ENCODE assay signal across 24 cellular contexts in the genomic region with DNA sequence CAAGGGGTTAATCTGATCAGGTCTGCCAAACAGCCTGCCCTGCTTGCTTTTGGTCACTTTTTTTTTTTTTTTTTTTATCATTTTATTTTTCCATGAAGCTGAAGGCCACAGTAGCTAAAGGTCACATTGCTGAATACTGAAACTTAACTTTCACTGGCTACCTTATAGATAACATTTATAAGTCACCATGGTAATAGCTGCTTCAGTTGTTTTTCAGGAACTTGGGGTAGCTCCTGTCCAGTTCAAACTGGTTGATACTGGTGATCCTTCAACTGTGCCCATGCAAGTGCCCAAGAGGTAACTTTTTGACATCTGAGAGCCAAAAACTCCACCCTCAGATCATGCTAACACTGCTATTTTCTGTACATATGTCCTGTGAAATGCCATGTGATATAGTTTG.
"Had no signal": no experiment of that assay in that cellular context is flagged by ENCODE, and none has a peak within 500 bp of the region (broad histone marks: within the 10 kb centered on the region; RNA-seq: fewer than 3 reads in every experiment).

No MANE protein-coding gene starts in this region.

- H3K36me3 ChIP-seq: gastroesophageal sphincter, prostate gland, spleen, tibial artery, upper lobe of left lung, vagina had no signal

- H3K27ac ChIP-seq: gastroesophageal sphincter, parathyroid adenoma, prostate gland, spleen, tibial artery, upper lobe of left lung, vagina had no signal

- H3K4me3 ChIP-seq: gastroesophageal sphincter, lung, prostate gland, spleen, tibial artery, upper lobe of left lung, vagina had no signal

- H2AFZ ChIP-seq: parathyroid adenoma had no signal

- ATAC-seq: esophagus mucosa; gastroesophageal sphincter; left colon; left ventricle myocardium superior; sciatic nerve; stimulated activated memory B cell treated with anti-CD40 and anti-IgM and Interleukin-4, amounts not matched to agents 10 μg/mL and 1 μg/mL and 100 μg/mL, for 72 hours had no signal

- H3K27me3 ChIP-seq: gastroesophageal sphincter, spleen, tibial artery, upper lobe of left lung, vagina had no signal

- H3K9ac ChIP-seq: parathyroid adenoma had no signal

- H3K79me2 ChIP-seq: parathyroid adenoma had no signal

- DNase-seq: effector memory CD4-positive, alpha-beta T cell; foreskin fibroblast; immature natural killer cell; kidney; left colon; left ventricle myocardium superior; mesendoderm; naive B cell; occipital lobe; spleen; stimulated activated CD4-positive, alpha-beta T cell treated with anti-CD3 and anti-CD28 coated beads, Interleukin-15, amount 100 ng/mL, for 24 hours; stimulated activated CD4-positive, alpha-beta T cell treated with anti-CD3 and anti-CD28 coated beads, Interleukin-1b, Interleukin-23, amount 100 ng/mL, for 48 hours; stimulated activated CD4-positive, alpha-beta T cell treated with anti-CD3 and anti-CD28 coated beads, Interleukin-4, amount 100 ng/mL, for 24 hours; tibial artery; upper lobe of left lung had no signal

- H3K9me3 ChIP-seq: gastroesophageal sphincter, prostate gland, tibial artery, upper lobe of left lung, vagina had no signal

- FAIRE-seq: endometrium had no signal

- H3K4me1 ChIP-seq: gastroesophageal sphincter, parathyroid adenoma, prostate gland, spleen, tibial artery, upper lobe of left lung, vagina had no signal
